In the genomic region with DNA sequence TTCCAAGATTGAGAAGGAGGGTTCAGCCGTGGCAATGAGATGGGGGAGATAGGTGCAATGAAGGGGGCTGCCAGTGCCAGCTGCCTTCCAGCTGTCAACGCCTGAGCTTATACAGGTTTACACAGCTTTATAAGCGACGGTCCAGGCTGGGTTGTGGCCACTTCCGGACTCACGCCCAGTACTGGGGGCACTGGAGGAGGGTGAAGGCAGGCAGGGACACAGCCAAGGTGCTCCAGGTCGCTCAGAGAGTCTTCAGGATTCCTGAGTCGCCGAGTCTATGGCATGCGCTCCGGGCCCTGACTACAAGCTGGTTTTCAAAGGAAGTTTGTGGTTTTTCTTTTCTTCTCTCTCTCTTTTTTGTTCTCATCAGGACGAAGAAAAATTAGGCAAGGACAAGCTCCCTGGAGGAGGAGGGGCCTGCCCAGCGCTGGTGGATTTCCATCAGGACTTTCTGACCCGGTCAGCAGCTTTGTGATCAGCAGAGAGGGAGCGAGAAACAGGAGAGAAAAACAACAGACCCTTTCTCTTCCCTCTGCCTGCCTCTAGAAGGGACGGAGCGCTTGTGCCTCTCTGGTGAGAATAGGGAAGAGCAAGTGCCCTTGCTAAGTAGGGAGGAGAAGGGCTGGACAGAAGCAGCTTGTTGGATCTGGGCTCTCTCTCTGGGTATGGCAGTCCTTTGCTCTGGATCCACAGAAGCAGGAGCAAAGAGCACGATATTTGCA, we compare ENCODE assay signal across 1 cellular context.
TF ChIP-seq lines count a peak whose summit lies in the region.

Gene MINDY1, minus strand, starts transcription at position 572 of the 722 bp plus-strand sequence. CDS start 4,285 bp downstream, outside the sequence.

TF ChIP-seq in GM12878, 131 proteins besides CTCF, POLR2A, EP300 and RAD21 (continued from another document and continues in another):
- TF ChIP-seq CEBPZ (IDR thresholded peaks at IDR 0.05; ENCODE audit: low read depth, low read length), result no peak
- no peak for TF ChIP-seq BRCA1 (IDR thresholded peaks at IDR 0.05; ENCODE audit: low read depth, low read length)
- no peak for TF ChIP-seq CBX5 (IDR thresholded peaks at IDR 0.05; ENCODE audit: low read depth)
- no peak for TF ChIP-seq CBFB (IDR thresholded peaks at IDR 0.05; ENCODE audit: low read depth)
- no peak for TF ChIP-seq SREBF2 (IDR thresholded peaks at IDR 0.05; ENCODE audit: low read length)
- TF ChIP-seq TAF1 (IDR thresholded peaks at IDR 0.05; ENCODE audit: borderline replicate concordance, low read depth, low read length), result 0 out of 2 replicates have a peak, but pooled peaks have one; percentile 44
- TF ChIP-seq SUPT20H (IDR thresholded peaks at IDR 0.05; ENCODE audit: borderline replicate concordance, control insufficient read depth, low read depth, low read length), result no peak
- no peak for TF ChIP-seq BCL11A (IDR thresholded peaks at IDR 0.05; ENCODE audit: low read depth, low read length)
- no peak for TF ChIP-seq ZNF24 (IDR thresholded peaks at IDR 0.05)
- TF ChIP-seq YBX1 (IDR thresholded peaks at IDR 0.05), result no peak
- no peak for TF ChIP-seq SMAD5 (IDR thresholded peaks at IDR 0.05; ENCODE audit: low read depth)
- TF ChIP-seq POU2F2 (IDR thresholded peaks at IDR 0.05; ENCODE audit: borderline replicate concordance, low read depth, low read length), result no peak
- no peak for TF ChIP-seq ATF2 (IDR thresholded peaks at IDR 0.05; ENCODE audit: low read length)
- no peak for TF ChIP-seq KLF5 (IDR thresholded peaks at IDR 0.05; ENCODE audit: partially characterized antibody)
- no peak for TF ChIP-seq FOS (IDR thresholded peaks at IDR 0.05; ENCODE audit: borderline replicate concordance, extremely low read depth, insufficient read length)
- no peak for TF ChIP-seq GABPA (IDR thresholded peaks at IDR 0.05; ENCODE audit: low read depth)
- TF ChIP-seq ZBED1 (IDR thresholded peaks at IDR 0.05; ENCODE audit: borderline replicate concordance), result no peak
- no peak for TF ChIP-seq ZNF622 (IDR thresholded peaks at IDR 0.05)
- TF ChIP-seq WRNIP1 (IDR thresholded peaks at IDR 0.05; ENCODE audit: borderline replicate concordance, low read depth, low read length), result no peak
- no peak for TF ChIP-seq CBX3 (IDR thresholded peaks at IDR 0.05; ENCODE audit: borderline replicate concordance, low read depth)
- TF ChIP-seq SMAD1 (IDR thresholded peaks at IDR 0.05; ENCODE audit: low read depth, partially characterized antibody), result no peak
- no peak for TF ChIP-seq ATF7 (IDR thresholded peaks at IDR 0.05; ENCODE audit: low read depth)
- TF ChIP-seq MAX (IDR thresholded peaks at IDR 0.05; ENCODE audit: low read depth, low read length), result no peak
- TF ChIP-seq NR2C1 (IDR thresholded peaks at IDR 0.05), result no peak
- no peak for TF ChIP-seq PAX5 (IDR thresholded peaks at IDR 0.05; ENCODE audit: borderline replicate concordance, low read depth, low read length)
- TF ChIP-seq ESRRA (IDR thresholded peaks at IDR 0.05; ENCODE audit: low read length), result no peak
- TF ChIP-seq EZH2 (IDR thresholded peaks at IDR 0.05; ENCODE audit: borderline replicate concordance, control insufficient read depth, low read depth, low read length), result no peak
- TF ChIP-seq BACH1 (IDR thresholded peaks at IDR 0.05; ENCODE audit: borderline replicate concordance), result no peak
- TF ChIP-seq MTA2 (IDR thresholded peaks at IDR 0.05; ENCODE audit: low read depth), result no peak
- TF ChIP-seq LARP7 (IDR thresholded peaks at IDR 0.05), result no peak
- no peak for TF ChIP-seq MYC (IDR thresholded peaks at IDR 0.05; ENCODE audit: insufficient read depth, insufficient read length, insufficient replicate concordance, low read length, severe bottlenecking)
- TF ChIP-seq, protein P1, sequence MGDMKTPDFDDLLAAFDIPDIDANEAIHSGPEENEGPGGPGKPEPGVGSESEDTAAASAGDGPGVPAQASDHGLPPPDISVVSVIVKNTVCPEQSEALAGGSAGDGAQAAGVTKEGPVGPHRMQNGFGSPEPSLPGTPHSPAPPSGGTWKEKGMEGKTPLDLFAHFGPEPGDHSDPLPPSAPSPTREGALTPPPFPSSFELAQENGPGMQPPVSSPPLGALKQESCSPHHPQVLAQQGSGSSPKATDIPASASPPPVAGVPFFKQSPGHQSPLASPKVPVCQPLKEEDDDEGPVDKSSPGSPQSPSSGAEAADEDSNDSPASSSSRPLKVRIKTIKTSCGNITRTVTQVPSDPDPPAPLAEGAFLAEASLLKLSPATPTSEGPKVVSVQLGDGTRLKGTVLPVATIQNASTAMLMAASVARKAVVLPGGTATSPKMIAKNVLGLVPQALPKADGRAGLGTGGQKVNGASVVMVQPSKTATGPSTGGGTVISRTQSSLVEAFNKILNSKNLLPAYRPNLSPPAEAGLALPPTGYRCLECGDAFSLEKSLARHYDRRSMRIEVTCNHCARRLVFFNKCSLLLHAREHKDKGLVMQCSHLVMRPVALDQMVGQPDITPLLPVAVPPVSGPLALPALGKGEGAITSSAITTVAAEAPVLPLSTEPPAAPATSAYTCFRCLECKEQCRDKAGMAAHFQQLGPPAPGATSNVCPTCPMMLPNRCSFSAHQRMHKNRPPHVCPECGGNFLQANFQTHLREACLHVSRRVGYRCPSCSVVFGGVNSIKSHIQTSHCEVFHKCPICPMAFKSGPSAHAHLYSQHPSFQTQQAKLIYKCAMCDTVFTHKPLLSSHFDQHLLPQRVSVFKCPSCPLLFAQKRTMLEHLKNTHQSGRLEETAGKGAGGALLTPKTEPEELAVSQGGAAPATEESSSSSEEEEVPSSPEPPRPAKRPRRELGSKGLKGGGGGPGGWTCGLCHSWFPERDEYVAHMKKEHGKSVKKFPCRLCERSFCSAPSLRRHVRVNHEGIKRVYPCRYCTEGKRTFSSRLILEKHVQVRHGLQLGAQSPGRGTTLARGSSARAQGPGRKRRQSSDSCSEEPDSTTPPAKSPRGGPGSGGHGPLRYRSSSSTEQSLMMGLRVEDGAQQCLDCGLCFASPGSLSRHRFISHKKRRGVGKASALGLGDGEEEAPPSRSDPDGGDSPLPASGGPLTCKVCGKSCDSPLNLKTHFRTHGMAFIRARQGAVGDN (IDR thresholded peaks at IDR 0.05), result no peak
- TF ChIP-seq TBL1XR1 (IDR thresholded peaks at IDR 0.05; ENCODE audit: low read depth, low read length), result no peak
- TF ChIP-seq ETV6 (conservative IDR thresholded peaks at IDR 0.05 in 1 of 2, IDR thresholded peaks at IDR 0.05 in 1 of 2; ENCODE audit: borderline replicate concordance in 1 of 2, low read depth in 1 of 2), result no peak
- TF ChIP-seq POLR2AphosphoS5 (IDR thresholded peaks at IDR 0.05; ENCODE audit: low read length), result 0 out of 2 replicates have a peak, but pooled peaks have one; percentile 50
- TF ChIP-seq, protein P2, sequence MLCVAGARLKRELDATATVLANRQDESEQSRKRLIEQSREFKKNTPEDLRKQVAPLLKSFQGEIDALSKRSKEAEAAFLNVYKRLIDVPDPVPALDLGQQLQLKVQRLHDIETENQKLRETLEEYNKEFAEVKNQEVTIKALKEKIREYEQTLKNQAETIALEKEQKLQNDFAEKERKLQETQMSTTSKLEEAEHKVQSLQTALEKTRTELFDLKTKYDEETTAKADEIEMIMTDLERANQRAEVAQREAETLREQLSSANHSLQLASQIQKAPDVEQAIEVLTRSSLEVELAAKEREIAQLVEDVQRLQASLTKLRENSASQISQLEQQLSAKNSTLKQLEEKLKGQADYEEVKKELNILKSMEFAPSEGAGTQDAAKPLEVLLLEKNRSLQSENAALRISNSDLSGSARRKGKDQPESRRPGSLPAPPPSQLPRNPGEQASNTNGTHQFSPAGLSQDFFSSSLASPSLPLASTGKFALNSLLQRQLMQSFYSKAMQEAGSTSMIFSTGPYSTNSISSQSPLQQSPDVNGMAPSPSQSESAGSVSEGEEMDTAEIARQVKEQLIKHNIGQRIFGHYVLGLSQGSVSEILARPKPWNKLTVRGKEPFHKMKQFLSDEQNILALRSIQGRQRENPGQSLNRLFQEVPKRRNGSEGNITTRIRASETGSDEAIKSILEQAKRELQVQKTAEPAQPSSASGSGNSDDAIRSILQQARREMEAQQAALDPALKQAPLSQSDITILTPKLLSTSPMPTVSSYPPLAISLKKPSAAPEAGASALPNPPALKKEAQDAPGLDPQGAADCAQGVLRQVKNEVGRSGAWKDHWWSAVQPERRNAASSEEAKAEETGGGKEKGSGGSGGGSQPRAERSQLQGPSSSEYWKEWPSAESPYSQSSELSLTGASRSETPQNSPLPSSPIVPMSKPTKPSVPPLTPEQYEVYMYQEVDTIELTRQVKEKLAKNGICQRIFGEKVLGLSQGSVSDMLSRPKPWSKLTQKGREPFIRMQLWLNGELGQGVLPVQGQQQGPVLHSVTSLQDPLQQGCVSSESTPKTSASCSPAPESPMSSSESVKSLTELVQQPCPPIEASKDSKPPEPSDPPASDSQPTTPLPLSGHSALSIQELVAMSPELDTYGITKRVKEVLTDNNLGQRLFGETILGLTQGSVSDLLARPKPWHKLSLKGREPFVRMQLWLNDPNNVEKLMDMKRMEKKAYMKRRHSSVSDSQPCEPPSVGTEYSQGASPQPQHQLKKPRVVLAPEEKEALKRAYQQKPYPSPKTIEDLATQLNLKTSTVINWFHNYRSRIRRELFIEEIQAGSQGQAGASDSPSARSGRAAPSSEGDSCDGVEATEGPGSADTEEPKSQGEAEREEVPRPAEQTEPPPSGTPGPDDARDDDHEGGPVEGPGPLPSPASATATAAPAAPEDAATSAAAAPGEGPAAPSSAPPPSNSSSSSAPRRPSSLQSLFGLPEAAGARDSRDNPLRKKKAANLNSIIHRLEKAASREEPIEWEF (IDR thresholded peaks at IDR 0.05; ENCODE audit: insufficient replicate concordance, low read depth, low read length), result no peak
- TF ChIP-seq, protein P3, sequence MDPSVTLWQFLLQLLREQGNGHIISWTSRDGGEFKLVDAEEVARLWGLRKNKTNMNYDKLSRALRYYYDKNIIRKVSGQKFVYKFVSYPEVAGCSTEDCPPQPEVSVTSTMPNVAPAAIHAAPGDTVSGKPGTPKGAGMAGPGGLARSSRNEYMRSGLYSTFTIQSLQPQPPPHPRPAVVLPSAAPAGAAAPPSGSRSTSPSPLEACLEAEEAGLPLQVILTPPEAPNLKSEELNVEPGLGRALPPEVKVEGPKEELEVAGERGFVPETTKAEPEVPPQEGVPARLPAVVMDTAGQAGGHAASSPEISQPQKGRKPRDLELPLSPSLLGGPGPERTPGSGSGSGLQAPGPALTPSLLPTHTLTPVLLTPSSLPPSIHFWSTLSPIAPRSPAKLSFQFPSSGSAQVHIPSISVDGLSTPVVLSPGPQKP (IDR thresholded peaks at IDR 0.05; ENCODE audit: low read depth, low read length), result no peak
- TF ChIP-seq RBBP5 (conservative IDR thresholded peaks at IDR 0.05), result no peak
- TF ChIP-seq NR2F1 (conservative IDR thresholded peaks at IDR 0.05), result no peak
- no peak for TF ChIP-seq MTA3 (IDR thresholded peaks at IDR 0.05; ENCODE audit: borderline replicate concordance, low read length)
- no peak for TF ChIP-seq NFYA (IDR thresholded peaks at IDR 0.05; ENCODE audit: borderline replicate concordance, low read depth, low read length)
- no peak for TF ChIP-seq CREB1 (IDR thresholded peaks at IDR 0.05; ENCODE audit: low read depth)
- no peak for TF ChIP-seq E2F4 (IDR thresholded peaks at IDR 0.05; ENCODE audit: low read depth, low read length)
- no peak for TF ChIP-seq CHD4 (IDR thresholded peaks at IDR 0.05)
